In the genomic region with DNA sequence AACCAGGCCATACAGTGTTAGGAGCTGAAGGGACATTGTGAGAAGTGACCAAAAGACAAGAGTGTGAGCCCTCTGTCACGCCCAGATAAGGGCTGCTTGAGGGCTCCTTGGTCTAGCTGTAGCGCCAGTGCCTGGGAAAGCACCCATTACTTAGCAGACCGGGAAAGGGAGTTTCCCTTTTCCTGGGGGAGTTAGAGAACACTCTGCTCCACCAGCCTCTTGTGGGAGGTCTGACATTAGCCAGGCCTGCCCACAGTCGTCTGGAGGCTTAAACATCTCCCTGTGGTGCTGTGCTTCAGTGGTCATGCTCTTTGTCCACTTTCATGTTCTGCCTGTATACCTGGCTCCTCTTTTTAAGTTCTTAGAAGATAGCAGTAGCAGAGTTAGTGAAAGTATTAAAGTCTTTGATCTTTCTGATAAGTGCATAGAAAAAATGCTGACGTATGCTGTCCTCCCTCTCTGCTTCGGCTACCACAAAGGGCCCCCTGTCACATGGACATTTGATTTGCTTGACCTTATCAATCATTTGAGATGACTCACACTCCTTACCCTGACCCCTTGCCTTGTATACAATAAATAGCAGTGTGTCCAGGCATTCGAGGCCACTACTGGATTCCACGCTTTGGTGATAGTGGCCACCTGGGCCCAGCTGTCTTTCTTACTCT, we compare ENCODE assay signal across 1 cellular context.
TF ChIP-seq lines count a peak whose summit lies in the region.

No MANE protein-coding gene starts in this region.

TF ChIP-seq in HepG2, 621 proteins besides CTCF, POLR2A, EP300 and RAD21 (continued from another document and continues in another):
- TF ChIP-seq TFE3 (CRISPR knock-in tag; IDR thresholded peaks at IDR 0.05) = peak; percentile 80
- TF ChIP-seq RXRB (CRISPR knock-in tag; IDR thresholded peaks at IDR 0.05; ENCODE audit: borderline replicate concordance) = peak; percentile 39; the same call in 1 of the 2 replicates
- TF ChIP-seq CREM (IDR thresholded peaks at IDR 0.05) = peak; percentile 36; the same call in 1 of the 2 replicates
- no peak for TF ChIP-seq CREM (CRISPR knock-in tag; IDR thresholded peaks at IDR 0.05)
- TF ChIP-seq NR2F6 (IDR thresholded peaks at IDR 0.05) = peak; percentile 77
- peak; percentile 74 for TF ChIP-seq NR2F6 (CRISPR knock-in tag; IDR thresholded peaks at IDR 0.05)
- no peak for TF ChIP-seq ZNF629 (CRISPR knock-in tag; conservative IDR thresholded peaks at IDR 0.05)
- TF ChIP-seq HNRNPUL1 (IDR thresholded peaks at IDR 0.05; ENCODE audit: low read depth, low read length) = no peak
- TF ChIP-seq SOX13 (IDR thresholded peaks at IDR 0.05) = no peak
- peak in 1 of 2 experiments; percentile 5; a peak in 1 of 4 replicates for TF ChIP-seq SOX13 (CRISPR knock-in tag; conservative IDR thresholded peaks at IDR 0.05 in 1 of 2, IDR thresholded peaks at IDR 0.05 in 1 of 2)
- peak; percentile 22; the same call in 1 of the 2 replicates for TF ChIP-seq BCL6 (CRISPR knock-in tag; IDR thresholded peaks at IDR 0.05)
- no peak for TF ChIP-seq HOXA5 (CRISPR knock-in tag; IDR thresholded peaks at IDR 0.05)
- no peak for TF ChIP-seq ZNF605 (CRISPR knock-in tag; IDR thresholded peaks at IDR 0.05)
- peak; percentile 96 for TF ChIP-seq FOSL2 (CRISPR knock-in tag; IDR thresholded peaks at IDR 0.05)
- 0 out of 2 replicates have a peak, but pooled peaks have one; percentile 38 for TF ChIP-seq JUND (CRISPR knock-in tag; IDR thresholded peaks at IDR 0.05)
- no peak for TF ChIP-seq SOX6 (IDR thresholded peaks at IDR 0.05)
- peak; percentile 43; the same call in 1 of the 2 replicates for TF ChIP-seq SOX6 (CRISPR knock-in tag; IDR thresholded peaks at IDR 0.05)
- no peak for TF ChIP-seq MTF2 (CRISPR knock-in tag; IDR thresholded peaks at IDR 0.05; ENCODE audit: borderline replicate concordance)
- TF ChIP-seq JUNB (CRISPR knock-in tag; IDR thresholded peaks at IDR 0.05; ENCODE audit: borderline replicate concordance) = peak; percentile 87
- TF ChIP-seq, protein P1, sequence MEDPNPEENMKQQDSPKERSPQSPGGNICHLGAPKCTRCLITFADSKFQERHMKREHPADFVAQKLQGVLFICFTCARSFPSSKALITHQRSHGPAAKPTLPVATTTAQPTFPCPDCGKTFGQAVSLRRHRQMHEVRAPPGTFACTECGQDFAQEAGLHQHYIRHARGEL (CRISPR knock-in tag; IDR thresholded peaks at IDR 0.05) = no peak
- 0 out of 2 replicates have a peak, but pooled peaks have one; percentile 15 for TF ChIP-seq SALL1 (CRISPR knock-in tag; IDR thresholded peaks at IDR 0.05)
- TF ChIP-seq ZFP82 (CRISPR knock-in tag; IDR thresholded peaks at IDR 0.05; ENCODE audit: borderline replicate concordance) = no peak
- TF ChIP-seq, protein P2, sequence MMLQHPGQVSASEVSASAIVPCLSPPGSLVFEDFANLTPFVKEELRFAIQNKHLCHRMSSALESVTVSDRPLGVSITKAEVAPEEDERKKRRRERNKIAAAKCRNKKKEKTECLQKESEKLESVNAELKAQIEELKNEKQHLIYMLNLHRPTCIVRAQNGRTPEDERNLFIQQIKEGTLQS (CRISPR knock-in tag; IDR thresholded peaks at IDR 0.05) = peak; percentile 76
- TF ChIP-seq, protein P3, sequence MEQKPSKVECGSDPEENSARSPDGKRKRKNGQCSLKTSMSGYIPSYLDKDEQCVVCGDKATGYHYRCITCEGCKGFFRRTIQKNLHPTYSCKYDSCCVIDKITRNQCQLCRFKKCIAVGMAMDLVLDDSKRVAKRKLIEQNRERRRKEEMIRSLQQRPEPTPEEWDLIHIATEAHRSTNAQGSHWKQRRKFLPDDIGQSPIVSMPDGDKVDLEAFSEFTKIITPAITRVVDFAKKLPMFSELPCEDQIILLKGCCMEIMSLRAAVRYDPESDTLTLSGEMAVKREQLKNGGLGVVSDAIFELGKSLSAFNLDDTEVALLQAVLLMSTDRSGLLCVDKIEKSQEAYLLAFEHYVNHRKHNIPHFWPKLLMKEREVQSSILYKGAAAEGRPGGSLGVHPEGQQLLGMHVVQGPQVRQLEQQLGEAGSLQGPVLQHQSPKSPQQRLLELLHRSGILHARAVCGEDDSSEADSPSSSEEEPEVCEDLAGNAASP (CRISPR knock-in tag; IDR thresholded peaks at IDR 0.05; ENCODE audit: borderline replicate concordance) = 0 out of 2 replicates have a peak, but pooled peaks have one; percentile 34
- TF ChIP-seq ARID5B (CRISPR knock-in tag; IDR thresholded peaks at IDR 0.05) = peak; percentile 33
- peak; percentile 20; the same call in 1 of the 2 replicates for TF ChIP-seq CREB1 (IDR thresholded peaks at IDR 0.05)
- TF ChIP-seq CREB1 (CRISPR knock-in tag; IDR thresholded peaks at IDR 0.05) = peak; percentile 31; the same call in 1 of the 2 replicates
- no peak for TF ChIP-seq RBM22 (optimal IDR thresholded peaks at IDR 0.05; ENCODE audit: low read length)
- peak; percentile 72 for TF ChIP-seq NCOA2 (CRISPR knock-in tag; IDR thresholded peaks at IDR 0.05)
- TF ChIP-seq, protein P4, sequence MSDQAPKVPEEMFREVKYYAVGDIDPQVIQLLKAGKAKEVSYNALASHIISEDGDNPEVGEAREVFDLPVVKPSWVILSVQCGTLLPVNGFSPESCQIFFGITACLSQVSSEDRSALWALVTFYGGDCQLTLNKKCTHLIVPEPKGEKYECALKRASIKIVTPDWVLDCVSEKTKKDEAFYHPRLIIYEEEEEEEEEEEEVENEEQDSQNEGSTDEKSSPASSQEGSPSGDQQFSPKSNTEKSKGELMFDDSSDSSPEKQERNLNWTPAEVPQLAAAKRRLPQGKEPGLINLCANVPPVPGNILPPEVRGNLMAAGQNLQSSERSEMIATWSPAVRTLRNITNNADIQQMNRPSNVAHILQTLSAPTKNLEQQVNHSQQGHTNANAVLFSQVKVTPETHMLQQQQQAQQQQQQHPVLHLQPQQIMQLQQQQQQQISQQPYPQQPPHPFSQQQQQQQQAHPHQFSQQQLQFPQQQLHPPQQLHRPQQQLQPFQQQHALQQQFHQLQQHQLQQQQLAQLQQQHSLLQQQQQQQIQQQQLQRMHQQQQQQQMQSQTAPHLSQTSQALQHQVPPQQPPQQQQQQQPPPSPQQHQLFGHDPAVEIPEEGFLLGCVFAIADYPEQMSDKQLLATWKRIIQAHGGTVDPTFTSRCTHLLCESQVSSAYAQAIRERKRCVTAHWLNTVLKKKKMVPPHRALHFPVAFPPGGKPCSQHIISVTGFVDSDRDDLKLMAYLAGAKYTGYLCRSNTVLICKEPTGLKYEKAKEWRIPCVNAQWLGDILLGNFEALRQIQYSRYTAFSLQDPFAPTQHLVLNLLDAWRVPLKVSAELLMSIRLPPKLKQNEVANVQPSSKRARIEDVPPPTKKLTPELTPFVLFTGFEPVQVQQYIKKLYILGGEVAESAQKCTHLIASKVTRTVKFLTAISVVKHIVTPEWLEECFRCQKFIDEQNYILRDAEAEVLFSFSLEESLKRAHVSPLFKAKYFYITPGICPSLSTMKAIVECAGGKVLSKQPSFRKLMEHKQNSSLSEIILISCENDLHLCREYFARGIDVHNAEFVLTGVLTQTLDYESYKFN (CRISPR knock-in tag; conservative IDR thresholded peaks at IDR 0.05) = 0 out of 2 replicates have a peak, but pooled peaks have one; percentile 16
- no peak for TF ChIP-seq ZNF790 (CRISPR knock-in tag; IDR thresholded peaks at IDR 0.05; ENCODE audit: borderline replicate concordance)
- peak; percentile 87 for TF ChIP-seq TCF7 (IDR thresholded peaks at IDR 0.05; ENCODE audit: low read depth)
- TF ChIP-seq, protein P5, sequence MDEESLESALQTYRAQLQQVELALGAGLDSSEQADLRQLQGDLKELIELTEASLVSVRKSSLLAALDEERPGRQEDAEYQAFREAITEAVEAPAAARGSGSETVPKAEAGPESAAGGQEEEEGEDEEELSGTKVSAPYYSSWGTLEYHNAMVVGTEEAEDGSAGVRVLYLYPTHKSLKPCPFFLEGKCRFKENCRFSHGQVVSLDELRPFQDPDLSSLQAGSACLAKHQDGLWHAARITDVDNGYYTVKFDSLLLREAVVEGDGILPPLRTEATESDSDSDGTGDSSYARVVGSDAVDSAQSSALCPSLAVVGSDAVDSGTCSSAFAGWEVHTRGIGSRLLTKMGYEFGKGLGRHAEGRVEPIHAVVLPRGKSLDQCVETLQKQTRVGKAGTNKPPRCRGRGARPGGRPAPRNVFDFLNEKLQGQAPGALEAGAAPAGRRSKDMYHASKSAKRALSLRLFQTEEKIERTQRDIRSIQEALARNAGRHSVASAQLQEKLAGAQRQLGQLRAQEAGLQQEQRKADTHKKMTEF (CRISPR knock-in tag; IDR thresholded peaks at IDR 0.05) = 0 out of 2 replicates have a peak, but pooled peaks have one; percentile 31
- TF ChIP-seq RARA (CRISPR knock-in tag; IDR thresholded peaks at IDR 0.05) = peak; percentile 16; the same call in 1 of the 2 replicates
- no peak for TF ChIP-seq FOXM1 (CRISPR knock-in tag; IDR thresholded peaks at IDR 0.05)
- TF ChIP-seq ISL2 (CRISPR knock-in tag; IDR thresholded peaks at IDR 0.05) = peak; percentile 79
- 0 out of 2 replicates have a peak, but pooled peaks have one; percentile 18 for TF ChIP-seq KAT8 (CRISPR knock-in tag; IDR thresholded peaks at IDR 0.05)
- TF ChIP-seq ZNF362 (CRISPR knock-in tag; IDR thresholded peaks at IDR 0.05; ENCODE audit: borderline replicate concordance) = peak; percentile 70
- 0 out of 2 replicates have a peak, but pooled peaks have one; percentile 34 for TF ChIP-seq NR2F2 (IDR thresholded peaks at IDR 0.05; ENCODE audit: borderline replicate concordance, low read depth)
- TF ChIP-seq, protein P6, sequence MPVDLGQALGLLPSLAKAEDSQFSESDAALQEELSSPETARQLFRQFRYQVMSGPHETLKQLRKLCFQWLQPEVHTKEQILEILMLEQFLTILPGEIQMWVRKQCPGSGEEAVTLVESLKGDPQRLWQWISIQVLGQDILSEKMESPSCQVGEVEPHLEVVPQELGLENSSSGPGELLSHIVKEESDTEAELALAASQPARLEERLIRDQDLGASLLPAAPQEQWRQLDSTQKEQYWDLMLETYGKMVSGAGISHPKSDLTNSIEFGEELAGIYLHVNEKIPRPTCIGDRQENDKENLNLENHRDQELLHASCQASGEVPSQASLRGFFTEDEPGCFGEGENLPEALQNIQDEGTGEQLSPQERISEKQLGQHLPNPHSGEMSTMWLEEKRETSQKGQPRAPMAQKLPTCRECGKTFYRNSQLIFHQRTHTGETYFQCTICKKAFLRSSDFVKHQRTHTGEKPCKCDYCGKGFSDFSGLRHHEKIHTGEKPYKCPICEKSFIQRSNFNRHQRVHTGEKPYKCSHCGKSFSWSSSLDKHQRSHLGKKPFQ (CRISPR knock-in tag; IDR thresholded peaks at IDR 0.05; ENCODE audit: insufficient replicate concordance) = no peak
- peak; percentile 96 for TF ChIP-seq MAFF (IDR thresholded peaks at IDR 0.05; ENCODE audit: low read depth, low read length)
- TF ChIP-seq JUN (CRISPR knock-in tag; IDR thresholded peaks at IDR 0.05) = peak; percentile 72; the same call in 1 of the 2 replicates
- TF ChIP-seq MAFK (conservative IDR thresholded peaks at IDR 0.05 in 1 of 2, IDR thresholded peaks at IDR 0.05 in 1 of 2; ENCODE audit: low read length in 2 of 2) = peak; percentile 95 to 96
- TF ChIP-seq HDAC1 (CRISPR knock-in tag; IDR thresholded peaks at IDR 0.05) = no peak
- TF ChIP-seq DDIT3 (CRISPR knock-in tag; IDR thresholded peaks at IDR 0.05) = no peak
- no peak for TF ChIP-seq CEBPG (CRISPR knock-in tag; IDR thresholded peaks at IDR 0.05)
- no peak for TF ChIP-seq CHD2 (IDR thresholded peaks at IDR 0.05; ENCODE audit: low read depth, low read length)
